Comparison of ENCODE assay signal across 2 cellular contexts in genomic region chr19:3065675-3066357, GRCh38.
TF ChIP-seq lines count a peak whose summit lies in the region.

No MANE protein-coding gene starts in this region.

TF ChIP-seq in SK-N-SH, 30 proteins besides CTCF, POLR2A, EP300 and RAD21 (continued from another document):
- TF ChIP-seq ZBTB33 (IDR thresholded peaks at IDR 0.05; ENCODE audit: borderline replicate concordance, low read depth): no peak
TF ChIP-seq in SK-N-SH: peak in this region for 0.

TF ChIP-seq in SK-N-SH treated with all-trans-retinoic acid at 6 μM for 48 hours, 23 proteins besides CTCF, POLR2A, EP300 and RAD21 (continued from another document):
- TF ChIP-seq PATZ1 (CRISPR knock-in tag; IDR thresholded peaks at IDR 0.05; ENCODE audit: borderline replicate concordance) (no peak), CREB5 (CRISPR knock-in tag; IDR thresholded peaks at IDR 0.05; ENCODE audit: low read depth) (no peak), ESRRG (CRISPR knock-in tag; IDR thresholded peaks at IDR 0.05) (no peak), OSR1 (CRISPR knock-in tag; IDR thresholded peaks at IDR 0.05) (no peak), ZFP3 (CRISPR knock-in tag; IDR thresholded peaks at IDR 0.05) (no peak), TCF4 (CRISPR knock-in tag; IDR thresholded peaks at IDR 0.05; ENCODE audit: borderline replicate concordance) (no peak)
TF ChIP-seq in SK-N-SH treated with all-trans-retinoic acid at 6 μM for 48 hours: peak in this region for 0.
